11 cellular contexts compared by ENCODE assay signal in the genomic region with DNA sequence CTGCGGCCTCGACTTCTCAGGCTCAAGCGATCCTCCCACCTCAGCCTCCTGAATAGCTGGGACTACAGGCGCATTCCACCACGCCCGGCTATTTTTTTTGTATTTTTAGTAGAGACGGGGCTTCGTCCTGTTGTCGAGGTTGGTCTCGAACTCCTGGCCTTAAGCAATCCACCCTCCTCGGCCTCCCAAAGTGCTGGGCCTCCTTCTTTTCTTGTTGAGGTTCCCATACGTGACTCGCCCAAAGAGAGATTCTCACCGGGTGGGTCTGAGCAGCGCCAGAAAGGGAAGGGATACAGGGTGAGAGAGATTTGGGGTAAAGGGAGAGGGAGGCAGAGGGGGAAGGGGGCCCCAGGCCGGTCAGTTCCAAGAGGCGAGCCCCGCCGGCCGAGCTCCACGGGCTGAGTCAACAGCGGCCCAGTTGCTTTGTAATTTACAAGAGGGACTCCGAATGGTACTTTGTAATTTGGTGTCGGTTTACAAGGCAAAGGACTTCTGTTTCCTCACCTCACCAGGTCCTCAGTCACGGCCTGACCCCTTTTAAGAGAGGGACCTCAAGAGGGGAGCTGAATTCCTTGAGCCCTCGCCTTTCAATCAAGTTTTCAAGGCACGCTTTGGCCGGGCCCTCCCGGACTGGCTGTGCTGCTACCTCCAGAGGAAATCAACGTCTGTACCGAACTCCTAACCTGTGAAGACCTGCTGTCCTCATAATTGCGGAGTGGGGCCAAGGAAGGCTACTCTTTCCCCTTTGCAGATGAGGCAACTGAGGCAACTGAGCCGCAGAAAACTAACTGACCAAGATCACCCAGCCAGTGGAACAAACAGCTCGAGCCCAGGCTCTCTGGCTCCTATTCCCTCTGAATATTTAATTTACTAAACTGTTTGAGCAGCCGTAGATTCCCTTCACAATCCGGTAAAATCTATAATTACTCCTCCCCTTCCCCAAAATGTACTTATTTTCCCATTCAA. TPM values are rescaled to one million over a fixed set of nuclear protein-coding genes. Genes with fewer than 3 reads are reported as not detected.
A peak's percentile ranks its signal among the peaks of the same experiment; 100 is the strongest.
DNase-seq lines count a peak whose midpoint lies in the region; ATAC-seq and TF ChIP-seq lines count a peak whose summit lies in the region.
"Had no signal": no experiment of that assay in that cellular context is flagged by ENCODE, and none has a peak within 500 bp of the region (broad histone marks: within the 10 kb centered on the region; RNA-seq: fewer than 3 reads in every experiment).

No MANE protein-coding gene starts in this region.

- peaks cover 87% of the 10 kb centered on the region for H3K27me3 ChIP-seq in thymus (ENCODE audit: control insufficient read depth, insufficient read depth)

- peaks cover 51% of the 10 kb centered on the region for H3K4me1 Mint-ChIP-seq in activated T-cell treated with anti-CD3 and anti-CD28 coated beads, Interleukin-2, amount 50 U/mL, for 4 hours (ENCODE audit: low read depth)
- H3K4me1 Mint-ChIP-seq in activated naive CD8-positive, alpha-beta T cell treated with anti-CD3 and anti-CD28 coated beads for 36 hours = peaks cover 47% of the 10 kb centered on the region
- peaks cover 38% of the 10 kb centered on the region for H3K4me1 Mint-ChIP-seq in mesothelial cell of epicardium

- ATAC-seq in activated T-cell treated with anti-CD3 and anti-CD28 coated beads, Interleukin-2, amount 50 U/mL, for 4 hours = no peak
- ATAC-seq in HG03159 (IDR thresholded peaks at IDR 0.05; ENCODE audit: unreplicated experiment) (no peak), left lobe of liver (no peak)

- peaks cover 3% of the 10 kb centered on the region for H3K4me1 ChIP-seq in thymus (ENCODE audit: control insufficient read depth, insufficient read depth, low read length)

- H3K9me3 ChIP-seq in thymus (ENCODE audit: control insufficient read depth) = peaks cover 1% of the 10 kb centered on the region

- no peak for TF ChIP-seq CTCF in mesothelial cell of epicardium (IDR thresholded peaks at IDR 0.05; ENCODE audit: unreplicated experiment)

- H3K4me3 Mint-ChIP-seq in activated T-cell treated with anti-CD3 and anti-CD28 coated beads, Interleukin-2, amount 50 U/mL, for 4 hours = peak overlapping the region; percentile 82
- peak overlapping the region; percentile 75 for H3K4me3 Mint-ChIP-seq in activated naive CD8-positive, alpha-beta T cell treated with anti-CD3 and anti-CD28 coated beads for 36 hours
- peak overlapping the region; percentile 2 for H3K4me3 Mint-ChIP-seq in mesothelial cell of epicardium

- peaks cover 3% of the 10 kb centered on the region for H3K36me3 Mint-ChIP-seq in activated T-cell treated with anti-CD3 and anti-CD28 coated beads, Interleukin-2, amount 50 U/mL, for 4 hours (ENCODE audit: insufficient read depth)
- H3K36me3 Mint-ChIP-seq in activated naive CD8-positive, alpha-beta T cell treated with anti-CD3 and anti-CD28 coated beads for 36 hours = peaks cover 9% of the 10 kb centered on the region
- peaks cover 4% of the 10 kb centered on the region for H3K36me3 Mint-ChIP-seq in mesothelial cell of epicardium

- H3K4me3 ChIP-seq in thymus (ENCODE audit: low read length) = no peak overlapping the region

- peaks cover 88% of the 10 kb centered on the region for H3K27me3 Mint-ChIP-seq in activated T-cell treated with anti-CD3 and anti-CD28 coated beads, Interleukin-2, amount 50 U/mL, for 4 hours (ENCODE audit: low read depth)
- H3K27me3 Mint-ChIP-seq in activated naive CD8-positive, alpha-beta T cell treated with anti-CD3 and anti-CD28 coated beads for 36 hours = peaks cover 96% of the 10 kb centered on the region
- H3K27me3 Mint-ChIP-seq in mesothelial cell of epicardium (ENCODE audit: low read depth) = peaks cover 97% of the 10 kb centered on the region

- H3K36me3 ChIP-seq in thymus (ENCODE audit: control insufficient read depth, insufficient read depth) = no peaks in the 10 kb centered on the region

- H3K9me3 Mint-ChIP-seq in activated T-cell treated with anti-CD3 and anti-CD28 coated beads, Interleukin-2, amount 50 U/mL, for 4 hours = no peaks in the 10 kb centered on the region
- peaks cover 10% of the 10 kb centered on the region for H3K9me3 Mint-ChIP-seq in activated naive CD8-positive, alpha-beta T cell treated with anti-CD3 and anti-CD28 coated beads for 36 hours
- no peaks in the 10 kb centered on the region for H3K9me3 Mint-ChIP-seq in mesothelial cell of epicardium

- WGBS in thymus = 14% methylated on average over 36 of the region's 36 CpGs

- no peak for DNase-seq in activated T-cell treated with anti-CD3 and anti-CD28 coated beads, Interleukin-2, amount 50 U/mL, for 4 hours
- DNase-seq in activated T-cell treated with anti-CD3 and anti-CD28 coated beads, Interleukin-2, amount 50 U/mL, for 1 hour = no peak
- no peak for DNase-seq in activated naive CD8-positive, alpha-beta T cell treated with anti-CD3 and anti-CD28 coated beads for 36 hours
- DNase-seq in mesothelial cell of epicardium (ENCODE audit: low spot score in 2 of 2, unreplicated experiment in 2 of 2) (no peak), SW 1271 (lab: John Stamatoyannopoulos, UW) (no peak), left lobe of liver (ENCODE audit: low spot score) (no peak)
- DNase-seq: kidney glomerular epithelial cell, NCI-H1092 treated with DMSO at 0.1 percent for 48 hours had no signal

- H3K27ac ChIP-seq in thymus (ENCODE audit: low read depth) = peak overlapping the region; percentile 37
- H3K27ac ChIP-seq: RWPE1 had no signal

- H3K27ac Mint-ChIP-seq in activated naive CD8-positive, alpha-beta T cell treated with anti-CD3 and anti-CD28 coated beads for 36 hours = peak overlapping the region; percentile 8
- H3K27ac Mint-ChIP-seq in mesothelial cell of epicardium = no peak overlapping the region

RNA-seq across cellular contexts. Expression of gene DMRT2, which starts 3.2 kb away (rescaled TPM):
- not detected for total RNA-seq in activated T-cell treated with anti-CD3 and anti-CD28 coated beads, Interleukin-2, amount 50 U/mL, for 4 hours
- not detected for total RNA-seq in activated naive CD8-positive, alpha-beta T cell treated with anti-CD3 and anti-CD28 coated beads for 36 hours
- total RNA-seq in mesothelial cell of epicardium = 0.45 to 0.47 TPM (median 0.47 TPM) in 3 replicates
- polyA plus RNA-seq in thymus = 35.2 TPM
- not detected for total RNA-seq in left lobe of liver

Comparison
In these comparisons a context has a peak if more than half of its experiments do, and no peak if none do; other contexts are left out.
1. H3K4me3 Mint-ChIP-seq: peak in every context shown above with its lines; median percentile 82 in activated T-cell treated with anti-CD3 and anti-CD28 coated beads, Interleukin-2, amount 50 U/mL, for 4 hours; 75 in activated naive CD8-positive, alpha-beta T cell treated with anti-CD3 and anti-CD28 coated beads for 36 hours; 2 in mesothelial cell of epicardium.